ENCODE assay signal across 8 cellular contexts in the genomic region with DNA sequence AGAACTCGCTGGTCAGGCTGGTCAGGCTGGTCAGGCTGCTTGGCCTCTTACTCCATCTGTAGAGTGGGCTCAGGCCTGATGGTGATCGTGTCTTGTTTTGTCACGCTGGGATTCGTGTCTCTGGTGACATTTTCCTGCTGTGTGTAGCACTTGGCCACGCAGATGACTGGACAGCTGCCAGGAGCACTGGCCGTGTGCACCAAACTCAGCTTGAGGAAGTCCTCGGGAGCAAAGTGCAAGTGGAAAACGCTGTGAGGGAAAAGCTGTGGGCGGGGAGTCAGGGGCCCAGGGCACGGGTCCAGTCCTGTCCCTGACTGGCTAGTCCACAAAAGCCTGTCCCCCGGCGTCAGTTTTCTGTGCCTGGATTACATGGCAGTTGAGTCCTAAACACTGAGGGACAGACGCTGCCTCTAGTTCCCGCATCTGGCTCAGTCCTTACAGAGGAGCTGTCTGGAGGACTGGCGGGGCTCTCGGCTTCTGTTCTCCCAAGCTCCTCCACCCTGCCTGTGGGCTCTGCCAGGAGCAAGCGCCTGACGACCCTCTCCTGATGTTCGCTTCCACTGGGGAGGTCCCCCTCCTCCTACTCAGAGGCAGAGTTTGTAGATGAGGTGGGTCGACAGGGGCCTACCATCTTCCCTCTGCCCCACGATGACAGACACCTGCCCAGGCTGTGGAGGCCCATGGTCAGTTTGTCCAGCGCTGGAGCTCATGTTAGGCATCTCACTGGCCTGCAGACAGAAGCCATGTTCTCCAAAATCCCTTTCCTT. TPM values are rescaled to one million over a fixed set of nuclear protein-coding genes. Genes with fewer than 3 reads are reported as not detected.
DNase-seq lines count a peak whose midpoint lies in the region; ATAC-seq and TF ChIP-seq lines count a peak whose summit lies in the region.

No MANE protein-coding gene starts in this region.

- peak overlapping the region; percentile 97 for H3K27ac ChIP-seq in caudate nucleus (ENCODE audit: low read depth, low read length)
- peak overlapping the region in 1 of 2 donors; percentile 67 for H3K27ac ChIP-seq in lung (ENCODE audit: low read depth in 1 of 2, low read length in 1 of 2)
- peak overlapping the region; percentile 98 for H3K27ac ChIP-seq in temporal lobe (ENCODE audit: low read depth, low read length)

- H3K4me3 ChIP-seq in lung: no peak overlapping the region

- peaks cover 0 to 12% of the 10 kb centered on the region in 2 donors for H3K4me1 ChIP-seq in lung (ENCODE audit: control insufficient read depth in 2 of 2, insufficient read depth in 2 of 2, low read length in 2 of 2)

- no peaks in the 10 kb centered on the region for H3K27me3 ChIP-seq in lung (ENCODE audit: control insufficient read depth, insufficient read depth)

- no peak for TF ChIP-seq CTCF in lung (IDR thresholded peaks at IDR 0.05; ENCODE audit: control extremely low read depth, extremely low read depth)

- no peak; the same call in 1 of the 2 replicates for TF ChIP-seq RAD21 in Ishikawa (IDR thresholded peaks at IDR 0.05; ENCODE audit: low read depth)

- DNase-seq in CD1c-positive myeloid dendritic cell (ENCODE audit: extremely low spot score): peak; percentile 79
- DNase-seq in caudate nucleus (lab: John Stamatoyannopoulos, UW): peak in 25 of 61 donors; percentile 45 to 85 (median 76)
- peak; percentile 63 for DNase-seq in lung (ENCODE audit: low spot score)
- no peak for DNase-seq in activated CD4-positive, CD25-positive, alpha-beta regulatory T cell (lab: John Stamatoyannopoulos, UW)
- no peak for DNase-seq in DMS153 treated with DMSO at 0.1 percent for 48 hours (lab: John Stamatoyannopoulos, UW; ENCODE audit: unreplicated experiment)

- WGBS in lung, 2 donors: 32 to 33% methylated on average over 22 of the region's 22 CpGs

- H3K36me3 ChIP-seq in lung (ENCODE audit: control insufficient read depth in 2 of 2, insufficient read depth in 2 of 2, low read length in 2 of 2): no peaks in the 10 kb centered on the region

- no peaks in the 10 kb centered on the region for H3K9me3 ChIP-seq in lung (ENCODE audit: control insufficient read depth in 2 of 2, insufficient read depth in 1 of 2, low read length in 1 of 2)

- TF ChIP-seq EP300 in Ishikawa (IDR thresholded peaks at IDR 0.05; ENCODE audit: borderline replicate concordance): no peak

- ATAC-seq in lung (ENCODE audit: insufficient read depth, low FRiP score): no peak
- no peak for ATAC-seq in GM19455 (IDR thresholded peaks at IDR 0.05; ENCODE audit: unreplicated experiment)

TF ChIP-seq in Ishikawa, 13 proteins besides CTCF, POLR2A, EP300 and RAD21:
- TF ChIP-seq TEAD4 (IDR thresholded peaks at IDR 0.05): peak; percentile 30; the same call in 1 of the 2 replicates
- TF ChIP-seq, protein P1, sequence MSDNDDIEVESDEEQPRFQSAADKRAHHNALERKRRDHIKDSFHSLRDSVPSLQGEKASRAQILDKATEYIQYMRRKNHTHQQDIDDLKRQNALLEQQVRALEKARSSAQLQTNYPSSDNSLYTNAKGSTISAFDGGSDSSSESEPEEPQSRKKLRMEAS (IDR thresholded peaks at IDR 0.05): peak; percentile 45; the same call in 1 of the 2 replicates
- no peak for TF ChIP-seq CEBPB (IDR thresholded peaks at IDR 0.05)
- peak; percentile 67 for TF ChIP-seq NFIC (IDR thresholded peaks at IDR 0.05)

RNA-seq across cellular contexts. Expression of a gene that starts 35.9 kb away (rescaled TPM):
- total RNA-seq in lung (10 to 100 TPM; 13.9 to 30.1 TPM), temporal lobe (12.3 TPM)
- 10 to 100 TPM; 28.5 to 39.1 TPM for polyA plus RNA-seq in lung

Comparison
In these comparisons a context has a peak if more than half of its experiments do, and no peak if none do; other contexts are left out.
1. DNase-seq: peak in CD1c-positive myeloid dendritic cell (single experiment) and lung (single experiment); none in activated CD4-positive, CD25-positive, alpha-beta regulatory T cell (0 of 4) and DMS153 treated with DMSO at 0.1 percent for 48 hours (single experiment).